In the genomic region with DNA sequence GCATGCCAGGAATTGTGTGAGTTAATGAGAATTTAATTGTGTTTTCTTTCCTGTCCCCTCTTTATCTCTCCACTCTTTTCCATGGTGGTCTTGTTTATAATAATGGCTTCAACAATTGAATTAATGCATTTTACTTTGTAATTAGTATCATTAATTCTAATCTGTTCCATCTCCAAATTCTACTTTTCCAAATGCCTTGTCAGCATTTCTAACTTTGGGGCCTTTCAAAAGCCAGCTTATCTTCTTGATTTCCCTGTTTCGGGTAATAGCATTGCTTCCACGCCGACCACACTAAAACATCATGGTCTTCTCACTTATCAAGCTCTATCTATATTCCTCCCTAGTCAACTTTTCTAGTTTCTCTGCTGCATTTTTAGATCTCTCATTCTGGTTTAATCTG, we compare ENCODE assay signal across 4 cellular contexts.
A peak's percentile ranks its signal among the peaks of the same experiment; 100 is the strongest.
TF ChIP-seq lines count a peak whose summit lies in the region.

No MANE protein-coding gene starts in this region.

TF ChIP-seq in HepG2, 621 proteins besides CTCF, POLR2A, EP300 and RAD21:
- TF ChIP-seq SP2 (CRISPR knock-in tag; IDR thresholded peaks at IDR 0.05): no peak
- TF ChIP-seq MAFK (conservative IDR thresholded peaks at IDR 0.05 in 1 of 2, IDR thresholded peaks at IDR 0.05 in 1 of 2; ENCODE audit: low read length in 2 of 2): peak; percentile 72 to 91
- TF ChIP-seq, protein P1, sequence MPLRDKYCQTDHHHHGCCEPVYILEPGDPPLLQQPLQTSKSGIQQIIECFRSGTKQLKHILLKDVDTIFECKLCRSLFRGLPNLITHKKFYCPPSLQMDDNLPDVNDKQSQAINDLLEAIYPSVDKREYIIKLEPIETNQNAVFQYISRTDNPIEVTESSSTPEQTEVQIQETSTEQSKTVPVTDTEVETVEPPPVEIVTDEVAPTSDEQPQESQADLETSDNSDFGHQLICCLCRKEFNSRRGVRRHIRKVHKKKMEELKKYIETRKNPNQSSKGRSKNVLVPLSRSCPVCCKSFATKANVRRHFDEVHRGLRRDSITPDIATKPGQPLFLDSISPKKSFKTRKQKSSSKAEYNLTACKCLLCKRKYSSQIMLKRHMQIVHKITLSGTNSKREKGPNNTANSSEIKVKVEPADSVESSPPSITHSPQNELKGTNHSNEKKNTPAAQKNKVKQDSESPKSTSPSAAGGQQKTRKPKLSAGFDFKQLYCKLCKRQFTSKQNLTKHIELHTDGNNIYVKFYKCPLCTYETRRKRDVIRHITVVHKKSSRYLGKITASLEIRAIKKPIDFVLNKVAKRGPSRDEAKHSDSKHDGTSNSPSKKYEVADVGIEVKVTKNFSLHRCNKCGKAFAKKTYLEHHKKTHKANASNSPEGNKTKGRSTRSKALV (CRISPR knock-in tag; IDR thresholded peaks at IDR 0.05): no peak
- TF ChIP-seq ZFP36L2 (CRISPR knock-in tag; IDR thresholded peaks at IDR 0.05): no peak
- TF ChIP-seq MAFF (IDR thresholded peaks at IDR 0.05; ENCODE audit: low read depth, low read length): peak; percentile 77

TF ChIP-seq in A549, 52 proteins besides CTCF, POLR2A, EP300 and RAD21:
- no peak for TF ChIP-seq HOXA7 (CRISPR knock-in tag; IDR thresholded peaks at IDR 0.05)
- no peak for TF ChIP-seq FOXS1 (CRISPR knock-in tag; IDR thresholded peaks at IDR 0.05)
- TF ChIP-seq MAFK (IDR thresholded peaks at IDR 0.05; ENCODE audit: partially characterized antibody): peak; percentile 79
TF ChIP-seq in A549: peak in this region for 1.

TF ChIP-seq in IMR-90, 13 proteins besides CTCF, POLR2A, EP300 and RAD21:
- no peak for TF ChIP-seq RCOR1 (IDR thresholded peaks at IDR 0.05; ENCODE audit: insufficient replicate concordance, low read length)
- TF ChIP-seq MAFK (IDR thresholded peaks at IDR 0.05; ENCODE audit: low read depth, low read length): peak; percentile 65
- no peak for TF ChIP-seq MAZ (IDR thresholded peaks at IDR 0.05; ENCODE audit: borderline replicate concordance, low read depth, low read length)
- TF ChIP-seq FOS (IDR thresholded peaks at IDR 0.05; ENCODE audit: low read depth, low read length): no peak
- TF ChIP-seq, protein P2, sequence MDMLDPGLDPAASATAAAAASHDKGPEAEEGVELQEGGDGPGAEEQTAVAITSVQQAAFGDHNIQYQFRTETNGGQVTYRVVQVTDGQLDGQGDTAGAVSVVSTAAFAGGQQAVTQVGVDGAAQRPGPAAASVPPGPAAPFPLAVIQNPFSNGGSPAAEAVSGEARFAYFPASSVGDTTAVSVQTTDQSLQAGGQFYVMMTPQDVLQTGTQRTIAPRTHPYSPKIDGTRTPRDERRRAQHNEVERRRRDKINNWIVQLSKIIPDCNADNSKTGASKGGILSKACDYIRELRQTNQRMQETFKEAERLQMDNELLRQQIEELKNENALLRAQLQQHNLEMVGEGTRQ (IDR thresholded peaks at IDR 0.05; ENCODE audit: low read depth, low read length): no peak
- TF ChIP-seq NFE2L2 (IDR thresholded peaks at IDR 0.05; ENCODE audit: low read depth, low read length): no peak
- TF ChIP-seq, protein P3, sequence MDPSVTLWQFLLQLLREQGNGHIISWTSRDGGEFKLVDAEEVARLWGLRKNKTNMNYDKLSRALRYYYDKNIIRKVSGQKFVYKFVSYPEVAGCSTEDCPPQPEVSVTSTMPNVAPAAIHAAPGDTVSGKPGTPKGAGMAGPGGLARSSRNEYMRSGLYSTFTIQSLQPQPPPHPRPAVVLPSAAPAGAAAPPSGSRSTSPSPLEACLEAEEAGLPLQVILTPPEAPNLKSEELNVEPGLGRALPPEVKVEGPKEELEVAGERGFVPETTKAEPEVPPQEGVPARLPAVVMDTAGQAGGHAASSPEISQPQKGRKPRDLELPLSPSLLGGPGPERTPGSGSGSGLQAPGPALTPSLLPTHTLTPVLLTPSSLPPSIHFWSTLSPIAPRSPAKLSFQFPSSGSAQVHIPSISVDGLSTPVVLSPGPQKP (IDR thresholded peaks at IDR 0.05; ENCODE audit: borderline replicate concordance, low read depth, low read length): no peak

TF ChIP-seq in H1, 55 proteins besides CTCF, POLR2A, EP300 and RAD21:
- TF ChIP-seq MAFK (IDR thresholded peaks at IDR 0.05; ENCODE audit: low read depth, low read length) (peak; percentile 24; the same call in 1 of the 2 replicates), CTBP2 (IDR thresholded peaks at IDR 0.05; ENCODE audit: borderline replicate concordance, insufficient read depth, insufficient read length, low read length) (no peak)
